ENCODE assay signal across 1 cellular context in the genomic region with DNA sequence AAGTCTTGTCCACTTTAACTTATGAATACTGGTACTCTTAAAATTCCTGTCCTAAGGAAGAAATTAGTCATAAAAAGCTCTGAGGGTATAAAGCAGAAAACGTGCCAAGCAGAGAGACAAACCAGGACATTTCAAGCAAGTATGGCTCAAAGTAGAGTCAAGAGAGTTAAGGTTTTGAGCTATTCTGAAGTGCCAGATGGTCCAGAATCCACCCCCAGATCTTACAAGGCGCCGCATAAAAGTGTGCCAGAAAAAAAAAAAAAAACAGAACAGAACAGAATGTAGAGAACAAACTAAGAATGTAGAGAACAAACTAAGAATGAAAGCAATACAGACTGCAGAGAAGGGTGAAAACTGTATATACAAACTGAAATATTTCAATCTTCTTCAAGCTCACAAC.
A peak's percentile ranks its signal among the peaks of the same experiment; 100 is the strongest.
TF ChIP-seq lines count a peak whose summit lies in the region.

No MANE protein-coding gene starts in this region.

TF ChIP-seq in SK-N-SH, 30 proteins besides CTCF, POLR2A, EP300 and RAD21 (continued from another document):
- TF ChIP-seq GATA2 (CRISPR knock-in tag; IDR thresholded peaks at IDR 0.05) (no peak), MXI1 (IDR thresholded peaks at IDR 0.05; ENCODE audit: low read depth, low read length) (no peak), TEAD4 (IDR thresholded peaks at IDR 0.05; ENCODE audit: borderline replicate concordance, insufficient read depth) (no peak), EZH2phosphoT487 (IDR thresholded peaks at IDR 0.05; ENCODE audit: borderline replicate concordance, low read depth) (no peak), MEF2A (IDR thresholded peaks at IDR 0.05; ENCODE audit: borderline replicate concordance, low read depth) (no peak), FOXM1 (IDR thresholded peaks at IDR 0.05; ENCODE audit: low read depth) (no peak), SIN3A (IDR thresholded peaks at IDR 0.05; ENCODE audit: borderline replicate concordance, low read depth, low read length) (peak; percentile 56; the same call in 1 of the 2 replicates), NFIC (IDR thresholded peaks at IDR 0.05; ENCODE audit: borderline replicate concordance) (peak; percentile 89), RFX5 (IDR thresholded peaks at IDR 0.05; ENCODE audit: low read length) (no peak), JUND (IDR thresholded peaks at IDR 0.05) (peak; percentile 78), ELF1 (IDR thresholded peaks at IDR 0.05) (no peak), FOXJ3 (CRISPR knock-in tag; IDR thresholded peaks at IDR 0.05) (no peak), SMC3 (IDR thresholded peaks at IDR 0.05; ENCODE audit: low read depth, low read length) (no peak)
- TF ChIP-seq, protein P1, sequence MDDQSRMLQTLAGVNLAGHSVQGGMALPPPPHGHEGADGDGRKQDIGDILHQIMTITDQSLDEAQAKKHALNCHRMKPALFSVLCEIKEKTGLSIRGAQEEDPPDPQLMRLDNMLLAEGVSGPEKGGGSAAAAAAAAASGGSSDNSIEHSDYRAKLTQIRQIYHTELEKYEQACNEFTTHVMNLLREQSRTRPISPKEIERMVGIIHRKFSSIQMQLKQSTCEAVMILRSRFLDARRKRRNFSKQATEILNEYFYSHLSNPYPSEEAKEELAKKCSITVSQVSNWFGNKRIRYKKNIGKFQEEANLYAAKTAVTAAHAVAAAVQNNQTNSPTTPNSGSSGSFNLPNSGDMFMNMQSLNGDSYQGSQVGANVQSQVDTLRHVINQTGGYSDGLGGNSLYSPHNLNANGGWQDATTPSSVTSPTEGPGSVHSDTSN (IDR thresholded peaks at IDR 0.05) = peak; percentile 30; the same call in 1 of the 2 replicates
- TF ChIP-seq, protein P2, sequence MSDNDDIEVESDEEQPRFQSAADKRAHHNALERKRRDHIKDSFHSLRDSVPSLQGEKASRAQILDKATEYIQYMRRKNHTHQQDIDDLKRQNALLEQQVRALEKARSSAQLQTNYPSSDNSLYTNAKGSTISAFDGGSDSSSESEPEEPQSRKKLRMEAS (IDR thresholded peaks at IDR 0.05; ENCODE audit: low read depth) = 0 out of 2 replicates have a peak, but pooled peaks have one; percentile 24
- TF ChIP-seq, protein P3, sequence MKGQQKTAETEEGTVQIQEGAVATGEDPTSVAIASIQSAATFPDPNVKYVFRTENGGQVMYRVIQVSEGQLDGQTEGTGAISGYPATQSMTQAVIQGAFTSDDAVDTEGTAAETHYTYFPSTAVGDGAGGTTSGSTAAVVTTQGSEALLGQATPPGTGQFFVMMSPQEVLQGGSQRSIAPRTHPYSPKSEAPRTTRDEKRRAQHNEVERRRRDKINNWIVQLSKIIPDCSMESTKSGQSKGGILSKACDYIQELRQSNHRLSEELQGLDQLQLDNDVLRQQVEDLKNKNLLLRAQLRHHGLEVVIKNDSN (IDR thresholded peaks at IDR 0.05; ENCODE audit: borderline replicate concordance, low read depth) = no peak
- TF ChIP-seq, protein P4, sequence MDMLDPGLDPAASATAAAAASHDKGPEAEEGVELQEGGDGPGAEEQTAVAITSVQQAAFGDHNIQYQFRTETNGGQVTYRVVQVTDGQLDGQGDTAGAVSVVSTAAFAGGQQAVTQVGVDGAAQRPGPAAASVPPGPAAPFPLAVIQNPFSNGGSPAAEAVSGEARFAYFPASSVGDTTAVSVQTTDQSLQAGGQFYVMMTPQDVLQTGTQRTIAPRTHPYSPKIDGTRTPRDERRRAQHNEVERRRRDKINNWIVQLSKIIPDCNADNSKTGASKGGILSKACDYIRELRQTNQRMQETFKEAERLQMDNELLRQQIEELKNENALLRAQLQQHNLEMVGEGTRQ (IDR thresholded peaks at IDR 0.05; ENCODE audit: borderline replicate concordance, low read depth, low read length) = no peak
- TF ChIP-seq, protein P5, sequence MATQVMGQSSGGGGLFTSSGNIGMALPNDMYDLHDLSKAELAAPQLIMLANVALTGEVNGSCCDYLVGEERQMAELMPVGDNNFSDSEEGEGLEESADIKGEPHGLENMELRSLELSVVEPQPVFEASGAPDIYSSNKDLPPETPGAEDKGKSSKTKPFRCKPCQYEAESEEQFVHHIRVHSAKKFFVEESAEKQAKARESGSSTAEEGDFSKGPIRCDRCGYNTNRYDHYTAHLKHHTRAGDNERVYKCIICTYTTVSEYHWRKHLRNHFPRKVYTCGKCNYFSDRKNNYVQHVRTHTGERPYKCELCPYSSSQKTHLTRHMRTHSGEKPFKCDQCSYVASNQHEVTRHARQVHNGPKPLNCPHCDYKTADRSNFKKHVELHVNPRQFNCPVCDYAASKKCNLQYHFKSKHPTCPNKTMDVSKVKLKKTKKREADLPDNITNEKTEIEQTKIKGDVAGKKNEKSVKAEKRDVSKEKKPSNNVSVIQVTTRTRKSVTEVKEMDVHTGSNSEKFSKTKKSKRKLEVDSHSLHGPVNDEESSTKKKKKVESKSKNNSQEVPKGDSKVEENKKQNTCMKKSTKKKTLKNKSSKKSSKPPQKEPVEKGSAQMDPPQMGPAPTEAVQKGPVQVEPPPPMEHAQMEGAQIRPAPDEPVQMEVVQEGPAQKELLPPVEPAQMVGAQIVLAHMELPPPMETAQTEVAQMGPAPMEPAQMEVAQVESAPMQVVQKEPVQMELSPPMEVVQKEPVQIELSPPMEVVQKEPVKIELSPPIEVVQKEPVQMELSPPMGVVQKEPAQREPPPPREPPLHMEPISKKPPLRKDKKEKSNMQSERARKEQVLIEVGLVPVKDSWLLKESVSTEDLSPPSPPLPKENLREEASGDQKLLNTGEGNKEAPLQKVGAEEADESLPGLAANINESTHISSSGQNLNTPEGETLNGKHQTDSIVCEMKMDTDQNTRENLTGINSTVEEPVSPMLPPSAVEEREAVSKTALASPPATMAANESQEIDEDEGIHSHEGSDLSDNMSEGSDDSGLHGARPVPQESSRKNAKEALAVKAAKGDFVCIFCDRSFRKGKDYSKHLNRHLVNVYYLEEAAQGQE (IDR thresholded peaks at IDR 0.05; ENCODE audit: low read depth, low read length) = no peak
